Comparison of ENCODE assay signal across 1 cellular context in genomic region chr6:152746172-152746553, GRCh38.
TF ChIP-seq lines count a peak whose summit lies in the region.

No MANE protein-coding gene starts in this region.

TF ChIP-seq in GM23338, 12 proteins besides CTCF, POLR2A, EP300 and RAD21 (continued from another document):
- TF ChIP-seq ZNF462 (CRISPR knock-in tag; IDR thresholded peaks at IDR 0.05) = no peak
- TF ChIP-seq ZNF114 (CRISPR knock-in tag; IDR thresholded peaks at IDR 0.05) = no peak
- no peak for TF ChIP-seq JUNB (IDR thresholded peaks at IDR 0.05; ENCODE audit: unreplicated experiment)
- TF ChIP-seq CREB1 (CRISPR knock-in tag; IDR thresholded peaks at IDR 0.05; ENCODE audit: low read depth) = no peak
- no peak for TF ChIP-seq ZNF331 (CRISPR knock-in tag; IDR thresholded peaks at IDR 0.05; ENCODE audit: low read depth)
- no peak for TF ChIP-seq EZH2phosphoT487 (IDR thresholded peaks at IDR 0.05; ENCODE audit: unreplicated experiment)
- TF ChIP-seq NANOG (IDR thresholded peaks at IDR 0.05; ENCODE audit: borderline replicate concordance) = no peak
